ENCODE assay signal across 8 cellular contexts in genomic region chr17:45341389-45342158, GRCh38. TPM values are rescaled to one million over a fixed set of nuclear protein-coding genes. Genes with fewer than 3 reads are reported as not detected.
DNase-seq lines count a peak whose midpoint lies in the region; ATAC-seq, FAIRE-seq and TF ChIP-seq lines count a peak whose summit lies in the region.

No MANE protein-coding gene starts in this region.

- peak; percentile 80 for ATAC-seq in left lobe of liver
- no peak for ATAC-seq in HG02610 (IDR thresholded peaks at IDR 0.05; ENCODE audit: unreplicated experiment)

- no peaks in the 10 kb centered on the region for H3K27me3 ChIP-seq in bronchial epithelial cell (ENCODE audit: control insufficient read depth, insufficient read depth, low read length)

- H3K36me3 ChIP-seq in bronchial epithelial cell (ENCODE audit: control insufficient read depth, insufficient read depth, low read length): no peaks in the 10 kb centered on the region

- no peak overlapping the region for H3K4me3 ChIP-seq in bronchial epithelial cell (ENCODE audit: low read depth, low read length)

- peak; percentile 98 for DNase-seq in A172 (ENCODE audit: low spot score)
- peak; percentile 16 for DNase-seq in HT-29 (ENCODE audit: low spot score)
- DNase-seq in bronchial epithelial cell (ENCODE audit: low read depth): peak; percentile 78
- peak; percentile 53 for DNase-seq in left lobe of liver (ENCODE audit: low spot score)
- DNase-seq in frontal cortex (ENCODE audit: low spot score in 2 of 2): no peak
- DNase-seq in activated naive CD4-positive, alpha-beta T cell (lab: John Stamatoyannopoulos, UW): no peak
- DNase-seq in NOMO-1 (lab: John Stamatoyannopoulos, UW; ENCODE audit: unreplicated experiment in 2 of 2): no peak

- no peak for FAIRE-seq in bronchial epithelial cell (lab: Jason Lieb, UNC)
- no peak for FAIRE-seq in frontal cortex (lab: Jason Lieb, UNC)

- no peak for TF ChIP-seq CTCF in bronchial epithelial cell (IDR thresholded peaks at IDR 0.05; ENCODE audit: insufficient read depth, low read length, severe bottlenecking)

RNA-seq across cellular contexts. Expression of gene MAP3K14, which starts 24.8 kb away (rescaled TPM):
- total RNA-seq in A172 (2014; rRNA removed; shearing (Covaris generic)): 24.8 and 35.5 TPM in 2 replicates
- 5.9 and 6.2 TPM in 2 replicates for total RNA-seq in HT-29 (2014; rRNA removed; shearing (Covaris generic))
- total RNA-seq in bronchial epithelial cell (0.77 and 0.79 TPM in 2 replicates), left lobe of liver (6.9 TPM), frontal cortex (0.82 TPM)

Comparison
In these comparisons a context has a peak if more than half of its experiments do, and no peak if none do; other contexts are left out.
1. DNase-seq: peak in A172 (single experiment), HT-29 (single experiment), bronchial epithelial cell (single experiment) and left lobe of liver (single experiment); none in frontal cortex (0 of 2), activated naive CD4-positive, alpha-beta T cell (0 of 4) and NOMO-1 (0 of 2).